ENCODE assay signal across 2 cellular contexts in genomic region chr1:215181518-215181917, GRCh38.
TF ChIP-seq lines count a peak whose summit lies in the region.

No MANE protein-coding gene starts in this region.

TF ChIP-seq in GM23338, 12 proteins besides CTCF, POLR2A, EP300 and RAD21:
- TF ChIP-seq ZNF114 (CRISPR knock-in tag; IDR thresholded peaks at IDR 0.05): no peak
- no peak for TF ChIP-seq POLR2AphosphoS5 (IDR thresholded peaks at IDR 0.05; ENCODE audit: low read depth)
- no peak for TF ChIP-seq ETS1 (IDR thresholded peaks at IDR 0.05)
- no peak for TF ChIP-seq REST (IDR thresholded peaks at IDR 0.05; ENCODE audit: unreplicated experiment)
- TF ChIP-seq STAT1 (IDR thresholded peaks at IDR 0.05; ENCODE audit: unreplicated experiment): no peak
- TF ChIP-seq CREB1 (CRISPR knock-in tag; IDR thresholded peaks at IDR 0.05; ENCODE audit: low read depth): no peak
- TF ChIP-seq EZH2phosphoT487 (IDR thresholded peaks at IDR 0.05; ENCODE audit: unreplicated experiment): no peak
- no peak for TF ChIP-seq ZNF462 (CRISPR knock-in tag; IDR thresholded peaks at IDR 0.05)
- TF ChIP-seq ZNF331 (CRISPR knock-in tag; IDR thresholded peaks at IDR 0.05; ENCODE audit: low read depth): no peak
- no peak for TF ChIP-seq JUNB (IDR thresholded peaks at IDR 0.05; ENCODE audit: unreplicated experiment)
- TF ChIP-seq EZH2 (IDR thresholded peaks at IDR 0.05; ENCODE audit: low read depth, unreplicated experiment): no peak
- TF ChIP-seq NANOG (IDR thresholded peaks at IDR 0.05; ENCODE audit: borderline replicate concordance): no peak

TF ChIP-seq in GM12878, 131 proteins besides CTCF, POLR2A, EP300 and RAD21:
- no peak for TF ChIP-seq YBX1 (IDR thresholded peaks at IDR 0.05)
TF ChIP-seq in GM12878: peak in this region for 0.
